17 cellular contexts compared by ENCODE assay signal in genomic region chr1:197066719-197067456, GRCh38. TPM values are rescaled to one million over a fixed set of nuclear protein-coding genes. Genes with fewer than 3 reads are reported as not detected.
DNase-seq lines count a peak whose midpoint lies in the region; FAIRE-seq and TF ChIP-seq lines count a peak whose summit lies in the region.
"Had no signal": no experiment of that assay in that cellular context is flagged by ENCODE, and none has a peak within 500 bp of the region (broad histone marks: within the 10 kb centered on the region; RNA-seq: fewer than 3 reads in every experiment).

TSS of gene F13B (minus strand) at chr1:197067260. CDS start at chr1:197067223, 37 bp downstream.

- intact Hi-C loops in kidney (cut with DNase I): no loop called here
- intact Hi-C loops in left ventricle myocardium inferior (cut with micrococcal nuclease): no loop called here

- no peak within 1 kb of the TSS for H3K27ac ChIP-seq in kidney (ENCODE audit: low read depth in 2 of 2, low read length in 2 of 2)
- H3K27ac ChIP-seq in left ventricle myocardium inferior (replicated peaks): no peak within 1 kb of the TSS
- H3K27ac ChIP-seq: neutrophil had no signal

- FAIRE-seq in TTC549 (lab: Jason Lieb, UNC) (peak; percentile 96), kidney (lab: Jason Lieb, UNC) (peak; percentile 39), HTR-8/SVneo (lab: Jason Lieb, UNC) (no peak)
- FAIRE-seq: islet of Langerhans had no signal

- no peaks in the 10 kb centered on the region for H3K27me3 ChIP-seq in left ventricle myocardium inferior (ENCODE audit: low read depth)
- H3K27me3 ChIP-seq: neutrophil had no signal

- H3K4me3 ChIP-seq in AG10803 (ENCODE audit: low read length): no peak within 1 kb of the TSS
- no peak within 1 kb of the TSS for H3K4me3 ChIP-seq in kidney (ENCODE audit: low read length in 2 of 2)
- H3K4me3 ChIP-seq in left ventricle myocardium inferior: no peak within 1 kb of the TSS

- no peaks in the 10 kb centered on the region for H3K36me3 ChIP-seq in kidney (ENCODE audit: control insufficient read depth in 1 of 2, insufficient read depth in 2 of 2, low read length in 2 of 2)
- no peaks in the 10 kb centered on the region for H3K36me3 ChIP-seq in left ventricle myocardium inferior
- H3K36me3 ChIP-seq: neutrophil had no signal

- no peak within 1 kb of the TSS for H3K9ac ChIP-seq in kidney (ENCODE audit: low read length in 2 of 2)

- H3K4me1 ChIP-seq in kidney (ENCODE audit: control insufficient read depth in 1 of 2, insufficient read depth in 1 of 2, low read depth in 1 of 2, low read length in 2 of 2) (no peaks in the 10 kb centered on the region), left ventricle myocardium inferior (no peaks in the 10 kb centered on the region)

- H3K9me3 ChIP-seq in kidney (ENCODE audit: control insufficient read depth in 1 of 2, low read length in 2 of 2) (no peaks in the 10 kb centered on the region), left ventricle myocardium inferior (replicated peaks) (peaks cover 23% of the 10 kb centered on the region)
- H3K9me3 ChIP-seq: neutrophil had no signal

- DNase-seq in AG10803 (ENCODE audit: low read depth) (no peak), HT1080 (ENCODE audit: low read depth) (peak; percentile 15), kidney (no peak), MV-4-11 (lab: John Stamatoyannopoulos, UW) (no peak), left ventricle myocardium inferior (no peak), HTR-8/SVneo (ENCODE audit: insufficient read length, low spot score) (no peak)
- DNase-seq in activated T-cell treated with anti-CD3 and anti-CD28 coated beads, Interleukin-2, amount 50 U/mL, for 1 hour: no peak
- DNase-seq: activated CD4-positive, alpha-beta T cell treated with anti-CD3 and anti-CD28 coated beads for 36 hours; activated naive CD4-positive, alpha-beta T cell; aorta; DMS 273 treated with DMSO at 0.1 percent for 48 hours; SHP77 treated with DMSO at 0.1 percent for 48 hours had no signal

- peak; percentile 24; the same call in 1 of the 2 replicates for TF ChIP-seq CTCF in AG10803 (conservative IDR thresholded peaks at IDR 0.05; ENCODE audit: low read length)
- TF ChIP-seq CTCF in kidney (IDR thresholded peaks at IDR 0.05; ENCODE audit: borderline replicate concordance, extremely low read depth, insufficient read depth): no peak
- TF ChIP-seq CTCF in left ventricle myocardium inferior (IDR thresholded peaks at IDR 0.05; ENCODE audit: borderline replicate concordance): no peak

RNA-seq across cellular contexts. Expression of gene F13B, which starts in this region (rescaled TPM):
- total RNA-seq in HT1080 (2014; rRNA removed; shearing (Covaris generic)): not detected in 2 replicates
- not detected in 2 replicates for polyA plus RNA-seq in HT1080 (2015; cell fraction: cytosol; rRNA removed)
- not detected in 2 replicates for polyA plus RNA-seq in HT1080 (2015; cell fraction: nucleus; rRNA removed)
- not detected for total RNA-seq in kidney
- polyA plus RNA-seq in kidney (ENCODE audit: insufficient read depth, low read depth, low replicate concordance): not detected
- total RNA-seq in left ventricle myocardium inferior: not detected
- total RNA-seq: activated CD4-positive, alpha-beta T cell treated with anti-CD3 and anti-CD28 coated beads for 36 hours; aorta; mesothelial cell of epicardium; sciatic nerve had no signal
- polyA plus RNA-seq: aorta had no signal

Comparison
In these comparisons a context has a peak if more than half of its experiments do, and no peak if none do; other contexts are left out.
1. Peak in DNase-seq in HT1080; RNA of the gene not detected or under 1 TPM.